16 cellular contexts compared by ENCODE assay signal in the genomic region with DNA sequence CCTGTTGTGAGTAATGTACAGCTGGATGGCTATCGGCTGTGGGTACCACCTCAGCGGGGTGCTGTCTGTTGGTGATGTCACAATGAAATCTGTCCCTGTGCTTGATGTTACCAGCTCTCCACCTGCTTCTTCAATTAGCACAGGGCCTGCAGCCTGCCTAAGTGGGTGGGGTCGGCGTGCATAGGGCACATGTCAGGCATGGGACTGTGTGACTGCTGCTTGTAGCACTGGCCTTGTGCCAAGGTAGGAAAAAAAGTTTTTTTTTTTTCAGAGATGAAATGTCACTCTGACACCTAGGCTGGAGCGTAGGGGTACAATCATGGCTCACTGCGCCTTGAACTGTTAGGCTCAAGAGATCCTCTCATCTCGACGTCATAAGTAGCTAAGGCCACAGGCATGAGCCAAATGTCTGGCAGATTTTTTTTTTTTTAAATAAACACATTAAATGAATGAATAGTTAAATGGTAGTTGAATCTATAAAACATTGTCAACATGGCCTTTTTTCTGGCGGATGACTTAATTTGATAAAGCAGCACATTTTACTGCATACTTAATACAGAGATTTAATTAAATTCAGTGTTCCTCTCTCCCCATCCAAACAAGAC.
DNase-seq lines count a peak whose midpoint lies in the region; ATAC-seq lines count a peak whose summit lies in the region.
"Had no signal": no experiment of that assay in that cellular context is flagged by ENCODE, and none has a peak within 500 bp of the region (broad histone marks: within the 10 kb centered on the region; RNA-seq: fewer than 3 reads in every experiment).

No MANE protein-coding gene starts in this region.

- no peak overlapping the region for H3K4ac ChIP-seq in mesenchymal stem cell (ENCODE audit: low read depth in 1 of 2, low read length in 2 of 2)

- H3K23ac ChIP-seq in mesenchymal stem cell (ENCODE audit: low read length in 2 of 2), result no peak overlapping the region

- H3K27ac Mint-ChIP-seq in activated CD4-positive, alpha-beta T cell treated with anti-CD3 and anti-CD28 coated beads, Interleukin-2, amount 10 ng/mL, durations not matched to agents 24 days and 14 days, result no peak overlapping the region
- H3K27ac Mint-ChIP-seq in activated CD4-positive, alpha-beta T cell treated with anti-CD3 and anti-CD28 coated beads for 36 hours, result no peak overlapping the region

- ATAC-seq in activated CD4-positive, alpha-beta T cell treated with anti-CD3 and anti-CD28 coated beads for 36 hours, result no peak
- no peak for ATAC-seq in HG03159 (IDR thresholded peaks at IDR 0.05; ENCODE audit: unreplicated experiment)

- H3K9me3 ChIP-seq in mesenchymal stem cell (ENCODE audit: control insufficient read depth, low read length), result no peaks in the 10 kb centered on the region
- H3K9me3 ChIP-seq: MG63 had no signal

- no peak overlapping the region for H4K91ac ChIP-seq in mesenchymal stem cell (ENCODE audit: low read length)

- no peak overlapping the region for H3K4me3 Mint-ChIP-seq in activated CD4-positive, alpha-beta T cell treated with anti-CD3 and anti-CD28 coated beads, Interleukin-2, amount 10 ng/mL, durations not matched to agents 24 days and 14 days
- no peak overlapping the region for H3K4me3 Mint-ChIP-seq in activated CD4-positive, alpha-beta T cell treated with anti-CD3 and anti-CD28 coated beads for 36 hours

- H2AFZ ChIP-seq in mesenchymal stem cell (ENCODE audit: low read depth, low read length), result no peak overlapping the region

- no peaks in the 10 kb centered on the region for H3K4me1 Mint-ChIP-seq in activated CD4-positive, alpha-beta T cell treated with anti-CD3 and anti-CD28 coated beads, Interleukin-2, amount 10 ng/mL, durations not matched to agents 24 days and 14 days
- no peaks in the 10 kb centered on the region for H3K4me1 Mint-ChIP-seq in activated CD4-positive, alpha-beta T cell treated with anti-CD3 and anti-CD28 coated beads for 36 hours

- no peaks in the 10 kb centered on the region for H3K9me3 Mint-ChIP-seq in activated CD4-positive, alpha-beta T cell treated with anti-CD3 and anti-CD28 coated beads, Interleukin-2, amount 10 ng/mL, durations not matched to agents 24 days and 14 days
- H3K9me3 Mint-ChIP-seq in activated CD4-positive, alpha-beta T cell treated with anti-CD3 and anti-CD28 coated beads for 36 hours (ENCODE audit: low read depth), result no peaks in the 10 kb centered on the region

- H2BK5ac ChIP-seq in mesenchymal stem cell (ENCODE audit: low read depth, low read length, poor library complexity, severe bottlenecking), result no peak overlapping the region

- H2BK12ac ChIP-seq in mesenchymal stem cell (ENCODE audit: low read length in 2 of 2), result peak overlapping the region in 1 of 2 experiments; percentile 2

- no peak overlapping the region for H3K4me3 ChIP-seq in mesenchymal stem cell (ENCODE audit: insufficient read depth in 1 of 2, low read depth in 1 of 2, low read length in 2 of 2)
- H3K4me3 ChIP-seq: MG63 had no signal

- H4K8ac ChIP-seq in mesenchymal stem cell (ENCODE audit: low read length), result peak overlapping the region; percentile 38

- H3K27me3 ChIP-seq in mesenchymal stem cell (ENCODE audit: control insufficient read depth in 1 of 2, insufficient read depth in 1 of 2, low read length in 2 of 2), result no peaks in the 10 kb centered on the region
- H3K27me3 ChIP-seq: MG63 had no signal

- no peak overlapping the region for H3K14ac ChIP-seq in mesenchymal stem cell (ENCODE audit: low read length in 2 of 2)

- POLR2A ChIA-PET in activated CD4-positive, alpha-beta T cell treated with anti-CD3 and anti-CD28 coated beads for 36 hours (lab: Charles Lee), result no interaction called here

- peak overlapping the region in 1 of 2 experiments; percentile 9 for H3K18ac ChIP-seq in mesenchymal stem cell (ENCODE audit: low read depth in 1 of 2, low read length in 2 of 2)

- WGBS in mesenchymal stem cell, result 93% methylated on average over 8 of the region's 9 CpGs

- no peak overlapping the region for H3K4me2 ChIP-seq in mesenchymal stem cell (ENCODE audit: low read length, poor library complexity, severe bottlenecking)

- no peak overlapping the region for H3K9ac ChIP-seq in mesenchymal stem cell (ENCODE audit: low read length)

- H2BK120ac ChIP-seq in mesenchymal stem cell (ENCODE audit: low read depth, low read length), result peak overlapping the region; percentile 40

- peak; percentile 24 for DNase-seq in activated CD4-positive, alpha-beta T cell treated with anti-CD3 and anti-CD28 coated beads, Interleukin-2, amount 10 ng/mL, durations not matched to agents 24 days and 14 days
- DNase-seq in activated CD4-positive, alpha-beta T cell treated with anti-CD3 and anti-CD28 coated beads for 36 hours, result no peak
- DNase-seq in NCI-H748 treated with DMSO at 0.1 percent for 48 hours (lab: John Stamatoyannopoulos, UW) (peak; percentile 43), mesenchymal stem cell (no peak), HuH-7 (ENCODE audit: low spot score) (no peak), SW 1271 (lab: John Stamatoyannopoulos, UW) (no peak), NCI-H526 (lab: John Stamatoyannopoulos, UW) (no peak)
- DNase-seq: C1 segment of cervical spinal cord; DMS53; MG63; NCI-H187; NCI-H526 treated with DMSO at 0.1 percent for 48 hours; NK-92 treated with Interleukin-12 subunit alpha and Interleukin-12 subunit beta, amount 100 ng/mL, for 24 hours; OCI-M1; RPMI8226 had no signal

- H3K27ac ChIP-seq in mesenchymal stem cell (ENCODE audit: low read length, poor library complexity, severe bottlenecking), result no peak overlapping the region

- peaks cover 0 to 2% of the 10 kb centered on the region in 2 experiments for H3K36me3 ChIP-seq in mesenchymal stem cell (ENCODE audit: control insufficient read depth in 1 of 2, insufficient read depth in 2 of 2, low read depth in 1 of 2, low read length in 2 of 2)
- H3K36me3 ChIP-seq: MG63 had no signal

- intact Hi-C loops in activated CD4-positive, alpha-beta T cell treated with anti-CD3 and anti-CD28 coated beads, Interleukin-2, amount 10 ng/mL, durations not matched to agents 24 days and 14 days (cut with micrococcal nuclease), result no loop called here
- intact Hi-C loops in activated CD4-positive, alpha-beta T cell treated with anti-CD3 and anti-CD28 coated beads for 36 hours (cut with DNase I, micrococcal nuclease), result no loop called here

- H3K79me1 ChIP-seq in mesenchymal stem cell (replicated peaks; ENCODE audit: low read length, poor library complexity, severe bottlenecking), result no peaks in the 10 kb centered on the region

- CTCF ChIA-PET in activated CD4-positive, alpha-beta T cell treated with anti-CD3 and anti-CD28 coated beads for 36 hours (lab: Charles Lee), result interaction anchor here (0.6 kb wide), 1 partner anchor 1205 kb away, joined by 3 read pairs; no protein-coding TSS in a partner anchor

- no peaks in the 10 kb centered on the region for H3K36me3 Mint-ChIP-seq in activated CD4-positive, alpha-beta T cell treated with anti-CD3 and anti-CD28 coated beads, Interleukin-2, amount 10 ng/mL, durations not matched to agents 24 days and 14 days (ENCODE audit: low read depth)
- no peaks in the 10 kb centered on the region for H3K36me3 Mint-ChIP-seq in activated CD4-positive, alpha-beta T cell treated with anti-CD3 and anti-CD28 coated beads for 36 hours (ENCODE audit: low read depth)

- H2AK5ac ChIP-seq in mesenchymal stem cell (ENCODE audit: low read length, severe bottlenecking), result no peak overlapping the region

- H3K27me3 Mint-ChIP-seq in activated CD4-positive, alpha-beta T cell treated with anti-CD3 and anti-CD28 coated beads, Interleukin-2, amount 10 ng/mL, durations not matched to agents 24 days and 14 days, result peaks cover 7% of the 10 kb centered on the region
- peaks cover 24% of the 10 kb centered on the region for H3K27me3 Mint-ChIP-seq in activated CD4-positive, alpha-beta T cell treated with anti-CD3 and anti-CD28 coated beads for 36 hours

- H2BK15ac ChIP-seq in mesenchymal stem cell (ENCODE audit: low read depth, poor library complexity, severe bottlenecking), result peak overlapping the region; percentile 53

- H3K4me1 ChIP-seq in mesenchymal stem cell (ENCODE audit: control insufficient read depth, insufficient read depth, low read depth, low read length), result peaks cover 2% of the 10 kb centered on the region

Comparison
In these comparisons a context has a peak if more than half of its experiments do, and no peak if none do; other contexts are left out.
1. DNase-seq: peak in activated CD4-positive, alpha-beta T cell treated with anti-CD3 and anti-CD28 coated beads, Interleukin-2, amount 10 ng/mL, durations not matched to agents 24 days and 14 days (single experiment) and NCI-H748 treated with DMSO at 0.1 percent for 48 hours (single experiment); none in activated CD4-positive, alpha-beta T cell treated with anti-CD3 and anti-CD28 coated beads for 36 hours (single experiment), mesenchymal stem cell (single experiment), HuH-7 (single experiment), SW 1271 (0 of 2) and NCI-H526 (0 of 2).